12 cellular contexts compared by ENCODE assay signal in the genomic region with DNA sequence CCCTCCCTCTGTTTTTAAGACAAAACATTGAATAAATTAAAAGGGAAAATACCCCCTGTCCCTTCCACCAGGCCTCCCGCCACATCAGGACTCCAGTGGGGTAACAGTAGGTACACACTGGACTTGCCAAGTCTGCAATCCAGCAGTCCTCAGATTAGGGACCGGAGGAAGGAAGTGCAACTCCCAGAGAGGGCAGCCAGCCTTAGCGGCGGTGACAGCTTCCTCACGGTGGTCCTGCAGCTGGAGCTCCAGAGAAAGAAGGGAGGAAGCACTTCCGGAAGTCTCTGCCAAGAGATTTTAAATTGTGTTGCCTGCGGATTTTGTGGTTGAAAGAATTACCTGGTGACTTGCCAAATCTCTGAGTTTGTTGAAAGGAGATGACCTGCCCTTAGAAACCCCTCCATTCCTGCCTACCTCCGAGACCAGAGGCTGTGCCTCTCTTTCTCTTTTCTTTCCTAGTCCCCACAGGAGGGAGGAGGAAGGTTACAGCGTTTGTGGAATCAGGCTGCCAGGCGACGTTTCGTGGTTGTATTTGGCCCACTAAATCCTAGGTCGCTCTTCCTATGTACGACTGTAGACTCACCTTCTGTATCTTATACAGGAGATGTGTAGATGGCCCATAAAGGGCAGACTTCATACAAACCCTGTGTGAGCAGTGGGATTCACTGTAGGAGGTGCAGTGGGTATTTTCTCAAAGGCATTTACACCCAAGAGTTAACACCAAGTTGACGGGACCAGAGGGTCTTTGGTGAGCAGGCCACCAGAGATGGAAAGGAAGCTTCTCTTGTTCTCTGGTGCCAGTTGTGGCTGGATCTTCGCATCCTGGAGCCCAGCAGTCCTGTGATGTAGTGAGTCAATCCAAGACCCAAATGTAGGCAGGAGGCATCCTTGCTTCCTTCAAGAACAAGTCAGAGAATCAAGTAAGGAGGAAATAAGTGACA.
DNase-seq lines count a peak whose midpoint lies in the region; ATAC-seq and TF ChIP-seq lines count a peak whose summit lies in the region.
"Had no signal": no experiment of that assay in that cellular context is flagged by ENCODE, and none has a peak within 500 bp of the region (broad histone marks: within the 10 kb centered on the region; RNA-seq: fewer than 3 reads in every experiment).

No MANE protein-coding gene starts in this region.

- H3K79me2 ChIP-seq in Loucy (ENCODE audit: insufficient read depth, low read length) (no peaks in the 10 kb centered on the region), neural cell (replicated peaks; ENCODE audit: insufficient read depth, low read length) (no peaks in the 10 kb centered on the region)

- H3K4me1 ChIP-seq in Loucy (ENCODE audit: insufficient read depth, low read length, poor library complexity, severe bottlenecking), result peaks cover 23% of the 10 kb centered on the region

- H3K27me3 ChIP-seq in Loucy (ENCODE audit: insufficient read depth, low read length, poor library complexity, severe bottlenecking) (no peaks in the 10 kb centered on the region), neural cell (ENCODE audit: insufficient read depth, low read depth, low read length) (peaks cover 100% of the 10 kb centered on the region)

- no peaks in the 10 kb centered on the region for H3K9me3 Mint-ChIP-seq in activated CD8-positive, alpha-beta memory T cell treated with anti-CD3 and anti-CD28 coated beads, Interleukin-2, amount 10 ng/mL, durations not matched to agents 7 days and 5 days (ENCODE audit: low read depth)
- H3K9me3 Mint-ChIP-seq in activated naive CD8-positive, alpha-beta T cell treated with anti-CD3 and anti-CD28 coated beads, Interleukin-2, amount 50 U/mL, for 24 hours, result no peaks in the 10 kb centered on the region
- H3K9me3 Mint-ChIP-seq in Calu3 (ENCODE audit: low read depth, unreplicated experiment), result peaks cover 2% of the 10 kb centered on the region
- H3K9me3 Mint-ChIP-seq: activated naive CD4-positive, alpha-beta T cell treated with anti-CD3 and anti-CD28 coated beads for 36 hours had no signal

- H3K9me3 ChIP-seq in Loucy (ENCODE audit: insufficient read depth, low read depth, low read length) (no peaks in the 10 kb centered on the region), neural cell (ENCODE audit: low read length) (no peaks in the 10 kb centered on the region)
- H3K9me3 ChIP-seq: thyroid gland had no signal

- no peaks in the 10 kb centered on the region for H3K36me3 ChIP-seq in Loucy (ENCODE audit: insufficient read depth, low read length)
- H3K36me3 ChIP-seq in neural cell (ENCODE audit: insufficient read depth, low read length), result no peaks in the 10 kb centered on the region
- H3K36me3 ChIP-seq: thyroid gland had no signal

- peak overlapping the region; percentile 18 for H3K4me3 Mint-ChIP-seq in activated CD8-positive, alpha-beta memory T cell treated with anti-CD3 and anti-CD28 coated beads, Interleukin-2, amount 10 ng/mL, durations not matched to agents 7 days and 5 days
- H3K4me3 Mint-ChIP-seq in activated naive CD8-positive, alpha-beta T cell treated with anti-CD3 and anti-CD28 coated beads, Interleukin-2, amount 50 U/mL, for 24 hours, result peak overlapping the region; percentile 14
- H3K4me3 Mint-ChIP-seq in Calu3 (ENCODE audit: low read depth, unreplicated experiment), result no peak overlapping the region

- no peak for TF ChIP-seq EP300 in neural cell (conservative IDR thresholded peaks at IDR 0.05; ENCODE audit: poor library complexity, severe bottlenecking)

- intact Hi-C loops in Calu3 (cut with micrococcal nuclease; ENCODE audit: unreplicated experiment) (no loop called here), sciatic nerve (cut with DNase I) (no loop called here)

- H3K4me1 Mint-ChIP-seq in activated CD8-positive, alpha-beta memory T cell treated with anti-CD3 and anti-CD28 coated beads, Interleukin-2, amount 10 ng/mL, durations not matched to agents 7 days and 5 days, result peaks cover 31% of the 10 kb centered on the region
- H3K4me1 Mint-ChIP-seq in activated naive CD8-positive, alpha-beta T cell treated with anti-CD3 and anti-CD28 coated beads, Interleukin-2, amount 50 U/mL, for 24 hours, result peaks cover 37% of the 10 kb centered on the region
- H3K4me1 Mint-ChIP-seq in Calu3 (ENCODE audit: low read depth, unreplicated experiment), result peaks cover 7% of the 10 kb centered on the region

- H2AFZ ChIP-seq in Loucy (ENCODE audit: low read length), result no peak overlapping the region
- H2AFZ ChIP-seq in neural cell (ENCODE audit: low read depth, low read length), result no peak overlapping the region

- ATAC-seq in activated CD8-positive, alpha-beta memory T cell treated with anti-CD3 and anti-CD28 coated beads, Interleukin-2, amount 10 ng/mL, durations not matched to agents 7 days and 5 days, result no peak
- no peak for ATAC-seq in activated naive CD8-positive, alpha-beta T cell treated with anti-CD3 and anti-CD28 coated beads, Interleukin-2, amount 50 U/mL, for 24 hours
- ATAC-seq in sciatic nerve, result no peak

- no peak overlapping the region for H3K27ac ChIP-seq in neural cell (ENCODE audit: low read length)
- H3K27ac ChIP-seq: thyroid gland had no signal

- H3K4me2 ChIP-seq in Loucy (ENCODE audit: low read depth, low read length, poor library complexity, severe bottlenecking) (peak overlapping the region; percentile 57), neural cell (ENCODE audit: low read length) (no peak overlapping the region)

- no TSS peak for BruUV-seq in Calu3 (replicated peaks; lab: Mats Ljungman, UMichigan)

- no peak for TF ChIP-seq RAD21 in neural cell (conservative IDR thresholded peaks at IDR 0.05)

- peak overlapping the region; percentile 31 for H3K4me3 ChIP-seq in Loucy (ENCODE audit: low read length, poor library complexity, severe bottlenecking)
- no peak overlapping the region for H3K4me3 ChIP-seq in neural cell (ENCODE audit: low read length)
- H3K4me3 ChIP-seq: thyroid gland had no signal

- DNase-seq in activated CD8-positive, alpha-beta memory T cell treated with anti-CD3 and anti-CD28 coated beads, Interleukin-2, amount 10 ng/mL, durations not matched to agents 7 days and 5 days, result no peak
- DNase-seq in activated CD8-positive, alpha-beta memory T cell treated with anti-CD3 and anti-CD28 coated beads, Interleukin-2, amount 50 U/mL, for 4 hours, result no peak
- no peak for DNase-seq in activated naive CD8-positive, alpha-beta T cell treated with anti-CD3 and anti-CD28 coated beads, Interleukin-2, amount 50 U/mL, for 24 hours
- DNase-seq in cerebellum (ENCODE audit: low spot score) (no peak), Calu3 (no peak), sciatic nerve (ENCODE audit: low spot score) (no peak)
- DNase-seq: activated naive CD4-positive, alpha-beta T cell treated with anti-CD3 and anti-CD28 coated beads for 36 hours; dermis blood vessel endothelial cell; NCI-H187; thyroid gland had no signal

- peaks cover 1% of the 10 kb centered on the region for H3K36me3 Mint-ChIP-seq in activated CD8-positive, alpha-beta memory T cell treated with anti-CD3 and anti-CD28 coated beads, Interleukin-2, amount 10 ng/mL, durations not matched to agents 7 days and 5 days
- no peaks in the 10 kb centered on the region for H3K36me3 Mint-ChIP-seq in activated naive CD8-positive, alpha-beta T cell treated with anti-CD3 and anti-CD28 coated beads, Interleukin-2, amount 50 U/mL, for 24 hours (ENCODE audit: low read depth)
- no peaks in the 10 kb centered on the region for H3K36me3 Mint-ChIP-seq in Calu3 (ENCODE audit: insufficient read depth, unreplicated experiment)

- H3K9ac ChIP-seq in Loucy (ENCODE audit: low read depth, low read length, poor library complexity, severe bottlenecking) (no peak overlapping the region), neural cell (ENCODE audit: low read length) (no peak overlapping the region)

- H3K27me3 Mint-ChIP-seq in activated CD8-positive, alpha-beta memory T cell treated with anti-CD3 and anti-CD28 coated beads, Interleukin-2, amount 10 ng/mL, durations not matched to agents 7 days and 5 days, result peaks cover 92% of the 10 kb centered on the region
- peaks cover 81% of the 10 kb centered on the region for H3K27me3 Mint-ChIP-seq in activated naive CD8-positive, alpha-beta T cell treated with anti-CD3 and anti-CD28 coated beads, Interleukin-2, amount 50 U/mL, for 24 hours
- H3K27me3 Mint-ChIP-seq in Calu3 (ENCODE audit: unreplicated experiment), result peaks cover 71% of the 10 kb centered on the region

- H3K27ac Mint-ChIP-seq in activated CD8-positive, alpha-beta memory T cell treated with anti-CD3 and anti-CD28 coated beads, Interleukin-2, amount 10 ng/mL, durations not matched to agents 7 days and 5 days, result peak overlapping the region; percentile 56
- H3K27ac Mint-ChIP-seq in activated naive CD8-positive, alpha-beta T cell treated with anti-CD3 and anti-CD28 coated beads, Interleukin-2, amount 50 U/mL, for 24 hours, result peak overlapping the region; percentile 49
- no peak overlapping the region for H3K27ac Mint-ChIP-seq in Calu3 (ENCODE audit: unreplicated experiment)
- H3K27ac Mint-ChIP-seq: activated naive CD4-positive, alpha-beta T cell treated with anti-CD3 and anti-CD28 coated beads for 36 hours had no signal

- CTCF ChIA-PET in activated CD8-positive, alpha-beta memory T cell treated with anti-CD3 and anti-CD28 coated beads, Interleukin-2, amount 10 ng/mL, durations not matched to agents 7 days and 5 days (lab: Charles Lee), result no interaction called here
- CTCF ChIA-PET in Calu3 (lab: Charles Lee), result interaction anchor here (0.6 kb wide), 1 partner anchor 179 kb away, joined by 3 read pairs; no protein-coding TSS in a partner anchor

- H3K9me2 ChIP-seq in Loucy (replicated peaks; ENCODE audit: low read depth, low read length) (no peaks in the 10 kb centered on the region), neural cell (ENCODE audit: insufficient read depth, low read length) (no peaks in the 10 kb centered on the region)

- H3F3A ChIP-seq in Loucy (ENCODE audit: low read depth) (no peaks in the 10 kb centered on the region), neural cell (ENCODE audit: insufficient read depth, low read length, poor library complexity, severe bottlenecking) (no peaks in the 10 kb centered on the region)

- TF ChIP-seq CTCF in Loucy (conservative IDR thresholded peaks at IDR 0.05; ENCODE audit: low read length), result no peak
- no peak for TF ChIP-seq CTCF in neural cell (IDR thresholded peaks at IDR 0.05; ENCODE audit: poor library complexity, severe bottlenecking)
- no peak for TF ChIP-seq CTCF in Calu3 (IDR thresholded peaks at IDR 0.05; ENCODE audit: unreplicated experiment)

- H4K20me1 ChIP-seq in Loucy (ENCODE audit: insufficient read depth, low read length, poor library complexity, severe bottlenecking), result no peaks in the 10 kb centered on the region
- no peaks in the 10 kb centered on the region for H4K20me1 ChIP-seq in neural cell (ENCODE audit: insufficient read depth)

TF ChIP-seq in neural cell, 6 proteins besides CTCF, POLR2A, EP300 and RAD21:
- TF ChIP-seq POLR2AphosphoS5 (IDR thresholded peaks at IDR 0.05), result no peak
- TF ChIP-seq SMC3 (conservative IDR thresholded peaks at IDR 0.05; ENCODE audit: poor library complexity), result no peak
- peak; percentile 74 for TF ChIP-seq EZH2 (IDR thresholded peaks at IDR 0.05; ENCODE audit: borderline replicate concordance, insufficient read depth, low read length, poor library complexity, severe bottlenecking)
- TF ChIP-seq TAF1 (IDR thresholded peaks at IDR 0.05; ENCODE audit: low read depth), result no peak
